ENCODE assay signal across 8 cellular contexts in genomic region chr6:52839124-52840055, GRCh38. TPM values are rescaled to one million over a fixed set of nuclear protein-coding genes. Genes with fewer than 3 reads are reported as not detected.
DNase-seq lines count a peak whose midpoint lies in the region; ATAC-seq and TF ChIP-seq lines count a peak whose summit lies in the region.

No MANE protein-coding gene starts in this region.

- TF ChIP-seq EP300 in stomach (IDR thresholded peaks at IDR 0.05): no peak

- TF ChIP-seq CTCF in endodermal cell (conservative IDR thresholded peaks at IDR 0.05) (peak; percentile 85), stomach (IDR thresholded peaks at IDR 0.05) (peak in 5 of 7 experiments; percentile 19 to 63 (median 46))

- H3K36me3 Mint-ChIP-seq in endodermal cell (ENCODE audit: low read depth): no peaks in the 10 kb centered on the region

- WGBS in endodermal cell (ENCODE audit: insufficient coverage in 1 of 2, insufficient read length in 1 of 2), 2 experiments: 69 to 71% methylated on average over 13 to 20 of the region's 20 CpGs
- 62 to 77% (median 72%) methylated on average over 19 to 20 of the region's 20 CpGs for WGBS in stomach, 5 donors

- peaks cover 22% of the 10 kb centered on the region for H3K27me3 Mint-ChIP-seq in endodermal cell (ENCODE audit: insufficient read depth)

- no peak overlapping the region for H3K4me3 Mint-ChIP-seq in endodermal cell

- H3K4me1 Mint-ChIP-seq in endodermal cell: peaks cover 4% of the 10 kb centered on the region

- TF ChIP-seq POLR2A in stomach (IDR thresholded peaks at IDR 0.05): no peak

- H3K9me3 Mint-ChIP-seq in endodermal cell: peaks cover 2% of the 10 kb centered on the region

- DNase-seq in NK-92 treated with Interleukin-12 subunit alpha and Interleukin-12 subunit beta, amount 100 ng/mL, for 24 hours (lab: John Stamatoyannopoulos, UW): peak; percentile 17
- DNase-seq in NK-92 (lab: John Stamatoyannopoulos, UW; ENCODE audit: unreplicated experiment) (no peak), NCI-H345 treated with DMSO at 0.1 percent for 48 hours (lab: John Stamatoyannopoulos, UW; ENCODE audit: unreplicated experiment) (peak; percentile 52), endodermal cell (peak; percentile 92), myocyte (ENCODE audit: low read depth) (peak; percentile 72), stomach (peak; percentile 59)
- DNase-seq in activated CD4-positive, alpha-beta T cell treated with anti-CD3 and anti-CD28 coated beads, Interleukin-2, amount 50 U/mL, for 4 hours: peak; percentile 23 to 40

- intact Hi-C loops in stomach (cut with DNase I; ENCODE audit: low total_unique reads): no loop called here

- H3K9ac ChIP-seq in endodermal cell (ENCODE audit: extremely low read depth, low read length, poor library complexity, severe bottlenecking): no peak overlapping the region

- no peaks in the 10 kb centered on the region for H3K27me3 ChIP-seq in endodermal cell (ENCODE audit: control insufficient read depth, insufficient read depth, low read length, poor library complexity, severe bottlenecking)
- H3K27me3 ChIP-seq in stomach: no peaks in the 10 kb centered on the region

- ATAC-seq in HG02870 (IDR thresholded peaks at IDR 0.05; ENCODE audit: unreplicated experiment): peak; percentile 70

- H3K36me3 ChIP-seq in endodermal cell (ENCODE audit: control insufficient read depth, insufficient read depth, low read length) (no peaks in the 10 kb centered on the region), stomach (no peaks in the 10 kb centered on the region)

- H3K4me1 ChIP-seq in endodermal cell (ENCODE audit: control insufficient read depth, insufficient read depth, low read length) (no peaks in the 10 kb centered on the region), stomach (peaks cover 0 to 8% (median 3%) of the 10 kb centered on the region in 4 donors)

- no peaks in the 10 kb centered on the region for H3K9me3 ChIP-seq in endodermal cell (ENCODE audit: control insufficient read depth, low read length)
- H3K9me3 ChIP-seq in stomach: no peaks in the 10 kb centered on the region

- peak overlapping the region; percentile 17 for H3K27ac Mint-ChIP-seq in endodermal cell

- H3K4me3 ChIP-seq in endodermal cell (ENCODE audit: low read length) (no peak overlapping the region), stomach (no peak overlapping the region)

- H3K27ac ChIP-seq in endodermal cell (ENCODE audit: low read depth, low read length) (no peak overlapping the region), stomach (no peak overlapping the region)

RNA-seq across cellular contexts. Expression of gene GSTA5, which starts 1.2 kb away (rescaled TPM):
- total RNA-seq in endodermal cell (not detected), myocyte (not detected in 2 replicates), stomach (not detected)
- polyA plus RNA-seq in endodermal cell (2013, experiment 1 of 2): not detected
- polyA plus RNA-seq in endodermal cell (2013, experiment 2 of 2): not detected
- not detected for polyA plus RNA-seq in myocyte (2012)
- polyA plus RNA-seq in stomach: not detected

RNA-seq across cellular contexts. Expression of gene GSTA1, which starts 35.8 kb away (rescaled TPM):
- 1 to 10 TPM in 1 of 2 donors, not detected in 1; 2.4 TPM for total RNA-seq in endodermal cell
- polyA plus RNA-seq in endodermal cell (2013, experiment 1 of 2): 1.9 TPM
- 2.7 TPM for polyA plus RNA-seq in endodermal cell (2013, experiment 2 of 2)
- total RNA-seq in myocyte: not detected in 2 replicates
- polyA plus RNA-seq in myocyte (2012): not detected
- 100 to 1,000 TPM in 2 of 5 donors, 10 to 100 TPM in 2, not detected in 1; 15.9 to 216 (median 76.6) TPM for total RNA-seq in stomach
- polyA plus RNA-seq in stomach: 100 to 1,000 TPM in 2 of 3 donors, 1 to 10 TPM in 1; 8.2 to 292 (median 183) TPM
